Comparison of ENCODE assay signal across 1 cellular context in genomic region chr12:103855036-103855712, GRCh38.
TF ChIP-seq lines count a peak whose summit lies in the region.

No MANE protein-coding gene starts in this region.

TF ChIP-seq in HepG2, 621 proteins besides CTCF, POLR2A, EP300 and RAD21 (continued from another document and continues in another):
- TF ChIP-seq ZNF784 (CRISPR knock-in tag; IDR thresholded peaks at IDR 0.05; ENCODE audit: borderline replicate concordance) (no peak), TFAP4 (IDR thresholded peaks at IDR 0.05; ENCODE audit: borderline replicate concordance, low read depth) (peak; percentile 80), KLF13 (CRISPR knock-in tag; IDR thresholded peaks at IDR 0.05) (no peak), HDAC2 (CRISPR knock-in tag; IDR thresholded peaks at IDR 0.05) (peak; percentile 91), MIER3 (CRISPR knock-in tag; IDR thresholded peaks at IDR 0.05; ENCODE audit: borderline replicate concordance) (peak; percentile 81; the same call in 1 of the 2 replicates), ZNF879 (CRISPR knock-in tag; IDR thresholded peaks at IDR 0.05) (no peak), ZFY (CRISPR knock-in tag; IDR thresholded peaks at IDR 0.05) (no peak), TBX2 (CRISPR knock-in tag; IDR thresholded peaks at IDR 0.05; ENCODE audit: borderline replicate concordance) (peak; percentile 35; the same call in 1 of the 2 replicates), ZBTB34 (CRISPR knock-in tag; IDR thresholded peaks at IDR 0.05) (peak; percentile 45; the same call in 1 of the 2 replicates), ERF (CRISPR knock-in tag; IDR thresholded peaks at IDR 0.05) (peak; percentile 56; the same call in 1 of the 2 replicates), ONECUT2 (CRISPR knock-in tag; IDR thresholded peaks at IDR 0.05) (peak; percentile 99), DNMT3B (CRISPR knock-in tag; conservative IDR thresholded peaks at IDR 0.05) (no peak), ZFX (CRISPR knock-in tag; IDR thresholded peaks at IDR 0.05; ENCODE audit: low read depth) (peak; percentile 41; the same call in 1 of the 2 replicates), FOXO1 (CRISPR knock-in tag; IDR thresholded peaks at IDR 0.05) (peak; percentile 83), HHEX (CRISPR knock-in tag; IDR thresholded peaks at IDR 0.05) (peak; percentile 91), JDP2 (CRISPR knock-in tag; IDR thresholded peaks at IDR 0.05; ENCODE audit: borderline replicate concordance) (no peak), RARA (CRISPR knock-in tag; IDR thresholded peaks at IDR 0.05) (peak; percentile 79), ETV6 (CRISPR knock-in tag; conservative IDR thresholded peaks at IDR 0.05) (no peak), KMT2B (CRISPR knock-in tag; IDR thresholded peaks at IDR 0.05) (no peak), SIX4 (CRISPR knock-in tag; IDR thresholded peaks at IDR 0.05) (0 out of 2 replicates have a peak, but pooled peaks have one; percentile 13), ZSCAN31 (CRISPR knock-in tag; IDR thresholded peaks at IDR 0.05; ENCODE audit: low read depth) (no peak), HMG20B (CRISPR knock-in tag; conservative IDR thresholded peaks at IDR 0.05) (0 out of 2 replicates have a peak, but pooled peaks have one; percentile 53), ZBED4 (CRISPR knock-in tag; IDR thresholded peaks at IDR 0.05; ENCODE audit: borderline replicate concordance) (peak; percentile 52; the same call in 1 of the 2 replicates), ATF2 (CRISPR knock-in tag; IDR thresholded peaks at IDR 0.05) (0 out of 2 replicates have a peak, but pooled peaks have one; percentile 42), REPIN1 (CRISPR knock-in tag; IDR thresholded peaks at IDR 0.05; ENCODE audit: borderline replicate concordance, low read depth) (peak; percentile 69; the same call in 1 of the 2 replicates), ZBTB3 (CRISPR knock-in tag; IDR thresholded peaks at IDR 0.05; ENCODE audit: borderline replicate concordance, low read depth) (no peak), SOX5 (CRISPR knock-in tag; IDR thresholded peaks at IDR 0.05; ENCODE audit: borderline replicate concordance) (peak; percentile 46; the same call in 1 of the 2 replicates), PITX1 (CRISPR knock-in tag; IDR thresholded peaks at IDR 0.05) (peak; percentile 91), MXD4 (CRISPR knock-in tag; IDR thresholded peaks at IDR 0.05) (no peak), ZNF205 (CRISPR knock-in tag; IDR thresholded peaks at IDR 0.05) (no peak), ZNF3 (CRISPR knock-in tag; IDR thresholded peaks at IDR 0.05) (no peak), CEBPG (CRISPR knock-in tag; IDR thresholded peaks at IDR 0.05) (peak; percentile 27; the same call in 1 of the 2 replicates), ZBTB10 (CRISPR knock-in tag; IDR thresholded peaks at IDR 0.05; ENCODE audit: borderline replicate concordance) (no peak), MBD4 (IDR thresholded peaks at IDR 0.05; ENCODE audit: borderline replicate concordance, low read length) (no peak), HNF4A (CRISPR knock-in tag; IDR thresholded peaks at IDR 0.05) (peak; percentile 73), ZBTB7B (CRISPR knock-in tag; IDR thresholded peaks at IDR 0.05) (peak; percentile 65; the same call in 1 of the 2 replicates), PAXIP1 (CRISPR knock-in tag; conservative IDR thresholded peaks at IDR 0.05) (peak; percentile 92), MED1 (CRISPR knock-in tag; IDR thresholded peaks at IDR 0.05) (peak; percentile 47), AHDC1 (CRISPR knock-in tag; IDR thresholded peaks at IDR 0.05; ENCODE audit: borderline replicate concordance) (peak; percentile 71; the same call in 1 of the 2 replicates), ZMYM2 (CRISPR knock-in tag; IDR thresholded peaks at IDR 0.05) (no peak), PAF1 (CRISPR knock-in tag; IDR thresholded peaks at IDR 0.05) (no peak), MAFK (conservative IDR thresholded peaks at IDR 0.05 in 1 of 2, IDR thresholded peaks at IDR 0.05 in 1 of 2; ENCODE audit: low read length in 2 of 2) (no peak), NFIB (CRISPR knock-in tag; IDR thresholded peaks at IDR 0.05; ENCODE audit: borderline replicate concordance) (no peak), NR1H2 (CRISPR knock-in tag; IDR thresholded peaks at IDR 0.05; ENCODE audit: borderline replicate concordance, low read depth) (no peak)
